Comparison of ENCODE assay signal across 8 cellular contexts in the genomic region with DNA sequence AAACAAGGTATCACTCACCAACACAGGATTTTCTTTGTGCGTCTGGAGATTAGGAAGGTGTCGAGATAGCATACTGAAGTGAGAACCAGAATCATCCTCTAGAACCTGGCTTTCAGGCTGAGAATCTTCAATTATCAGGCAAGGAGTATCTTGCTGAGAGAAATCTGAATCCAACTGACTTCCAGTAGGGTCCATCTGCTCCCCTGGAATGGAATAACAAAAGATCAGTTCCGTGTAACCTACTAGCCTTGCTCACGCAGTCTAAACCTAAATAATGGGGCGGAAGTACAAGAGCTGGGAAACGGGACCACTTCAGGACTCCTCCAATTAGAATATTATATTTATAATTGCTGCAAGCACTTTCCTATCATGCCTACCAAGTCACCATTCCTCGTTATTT. TPM values are rescaled to one million over a fixed set of nuclear protein-coding genes. Genes with fewer than 3 reads are reported as not detected.
DNase-seq lines count a peak whose midpoint lies in the region; ATAC-seq and TF ChIP-seq lines count a peak whose summit lies in the region.

No MANE protein-coding gene starts in this region.

- TF ChIP-seq CTCF in OCI-LY3 (IDR thresholded peaks at IDR 0.05; ENCODE audit: low read depth, low read length) (no peak), endothelial cell (IDR thresholded peaks at IDR 0.05; ENCODE audit: unreplicated experiment) (no peak), ovary (IDR thresholded peaks at IDR 0.05) (no peak)

- H3K4me1 Mint-ChIP-seq in endothelial cell (ENCODE audit: unreplicated experiment), result peaks cover 16% of the 10 kb centered on the region

- H3K9me3 Mint-ChIP-seq in endothelial cell (ENCODE audit: unreplicated experiment), result peaks cover 3% of the 10 kb centered on the region

- peak overlapping the region; percentile 59; the same call in 1 of the 2 replicates for H2AFZ ChIP-seq in OCI-LY3 (ENCODE audit: low read depth, low read length)

- H3K27me3 Mint-ChIP-seq in endothelial cell (ENCODE audit: unreplicated experiment), result peaks cover 2% of the 10 kb centered on the region

- ATAC-seq in HG02610 (IDR thresholded peaks at IDR 0.05; ENCODE audit: unreplicated experiment), result no peak
- no peak for ATAC-seq in GM21381 (IDR thresholded peaks at IDR 0.05; ENCODE audit: unreplicated experiment)
- ATAC-seq in GM18505 (IDR thresholded peaks at IDR 0.05; ENCODE audit: unreplicated experiment), result no peak

- H3K36me3 Mint-ChIP-seq in endothelial cell (ENCODE audit: low read depth, unreplicated experiment), result peaks cover 16% of the 10 kb centered on the region

- TF ChIP-seq POLR2A in ovary (IDR thresholded peaks at IDR 0.05) (no peak), GM18505 (IDR thresholded peaks at IDR 0.05; ENCODE audit: borderline replicate concordance, extremely low read depth, insufficient read depth, insufficient read length) (no peak)

- H3K27ac ChIP-seq in OCI-LY3 (ENCODE audit: low read length) (no peak overlapping the region), ovary (peak overlapping the region in 1 of 2 donors; percentile 81)

- H3K27me3 ChIP-seq in OCI-LY3 (ENCODE audit: low read depth, low read length), result no peaks in the 10 kb centered on the region
- no peaks in the 10 kb centered on the region for H3K27me3 ChIP-seq in ovary

- peak overlapping the region; percentile 72 for H3K9ac ChIP-seq in OCI-LY3 (ENCODE audit: low read length)

- H3K9me3 ChIP-seq in OCI-LY3 (ENCODE audit: insufficient read depth, low read length) (no peaks in the 10 kb centered on the region), ovary (no peaks in the 10 kb centered on the region)

- H3K27ac Mint-ChIP-seq in endothelial cell (ENCODE audit: unreplicated experiment), result peak overlapping the region; percentile 99

- peak overlapping the region; percentile 83 for H3K4me3 ChIP-seq in OCI-LY3 (ENCODE audit: low read length)
- peak overlapping the region; percentile 83 for H3K4me3 ChIP-seq in ovary

- intact Hi-C loops in ovary (cut with DNase I), result no loop called here

- peak; percentile 4 for DNase-seq in ELF-1 (ENCODE audit: low read depth, low spot score)
- DNase-seq in endothelial cell (ENCODE audit: low spot score), result no peak
- DNase-seq in ovary, result no peak
- no peak for DNase-seq in central memory CD4-positive, alpha-beta T cell

- no peak for TF ChIP-seq EP300 in ovary (IDR thresholded peaks at IDR 0.05)

- H3K4me2 ChIP-seq in OCI-LY3 (ENCODE audit: low read length), result peak overlapping the region; percentile 95

- H3K79me2 ChIP-seq in OCI-LY3 (ENCODE audit: low read length), result peaks cover 9% of the 10 kb centered on the region

- H4K20me1 ChIP-seq in OCI-LY3 (ENCODE audit: insufficient read depth, low read length), result no peaks in the 10 kb centered on the region

- 3 to 5% (median 5%) methylated on average over 7 of the region's 7 CpGs for WGBS in ovary, 3 donors

- H3K36me3 ChIP-seq in OCI-LY3 (replicated peaks; ENCODE audit: low read depth, low read length) (peaks cover 28% of the 10 kb centered on the region), ovary (no peaks in the 10 kb centered on the region)

- peak overlapping the region; percentile 99 for H3K4me3 Mint-ChIP-seq in endothelial cell (ENCODE audit: unreplicated experiment)

- H3K4me1 ChIP-seq in OCI-LY3 (ENCODE audit: low read length) (peaks cover 25% of the 10 kb centered on the region), ovary (ENCODE audit: insufficient read depth) (peaks cover 8% of the 10 kb centered on the region)

RNA-seq across cellular contexts. Expression of a gene that starts 0.7 kb away (rescaled TPM):
- total RNA-seq in endothelial cell (ENCODE audit: unreplicated experiment) (97.5 TPM), ovary (10 to 100 TPM; 29.7 to 72.1 (median 51.8) TPM)
- polyA plus RNA-seq in ovary, result 10 to 100 TPM; 14.5 to 33.4 TPM

RNA-seq across cellular contexts. Expression of a gene that starts 25.1 kb away (rescaled TPM):
- total RNA-seq in endothelial cell (ENCODE audit: unreplicated experiment), result 1.8 TPM
- total RNA-seq in ovary, result 10 to 100 TPM in 6 of 7 donors, 1 to 10 TPM in 1; 4.6 to 35.1 (median 20.1) TPM
- polyA plus RNA-seq in ovary, result 10 to 100 TPM in 1 of 2 donors, 1 to 10 TPM in 1; 4.0 to 26.0 TPM
